ENCODE assay signal across 13 cellular contexts in genomic region chr11:43933608-43934358, GRCh38. TPM values are rescaled to one million over a fixed set of nuclear protein-coding genes. Genes with fewer than 3 reads are reported as not detected.
DNase-seq lines count a peak whose midpoint lies in the region; ATAC-seq and TF ChIP-seq lines count a peak whose summit lies in the region.
"Had no signal": no experiment of that assay in that cellular context is flagged by ENCODE, and none has a peak within 500 bp of the region (broad histone marks: within the 10 kb centered on the region; RNA-seq: fewer than 3 reads in every experiment).

No MANE protein-coding gene starts in this region.

- H3K36me3 ChIP-seq in ovary, result no peaks in the 10 kb centered on the region
- H3K36me3 ChIP-seq: heart left ventricle had no signal

- no peak for TF ChIP-seq EP300 in ovary (IDR thresholded peaks at IDR 0.05)

- H3K36me3 Mint-ChIP-seq in chondrocyte (ENCODE audit: low read depth), result no peaks in the 10 kb centered on the region
- H3K36me3 Mint-ChIP-seq in T-helper 2 cell treated with Interferon-gamma antibody and Interleukin-4, amounts not matched to agents 5 μg/mL and 100 μg/mL, for 36 hours (ENCODE audit: low read depth), result no peaks in the 10 kb centered on the region
- H3K36me3 Mint-ChIP-seq in naive thymus-derived CD8-positive, alpha-beta T cell, result peaks cover 0 to 3% (median 0%) of the 10 kb centered on the region in 3 donors

- TF ChIP-seq CTCF in chondrocyte (IDR thresholded peaks at IDR 0.05), result peak; percentile 23
- TF ChIP-seq CTCF in ovary (IDR thresholded peaks at IDR 0.05), result no peak

- peaks cover 33% of the 10 kb centered on the region for H3K4me1 ChIP-seq in ovary (ENCODE audit: insufficient read depth)

- H3K27me3 Mint-ChIP-seq in chondrocyte (ENCODE audit: low read depth), result no peaks in the 10 kb centered on the region
- H3K27me3 Mint-ChIP-seq in T-helper 2 cell treated with Interferon-gamma antibody and Interleukin-4, amounts not matched to agents 5 μg/mL and 100 μg/mL, for 36 hours (ENCODE audit: low read depth), result peaks cover 16% of the 10 kb centered on the region
- peaks cover 5 to 37% (median 14%) of the 10 kb centered on the region in 5 donors for H3K27me3 Mint-ChIP-seq in naive thymus-derived CD8-positive, alpha-beta T cell

- no peaks in the 10 kb centered on the region for H3K9me3 ChIP-seq in ovary
- H3K9me3 ChIP-seq: heart left ventricle had no signal

- peak overlapping the region in 1 of 2 donors; percentile 42 for H3K27ac ChIP-seq in ovary
- H3K27ac ChIP-seq: heart left ventricle had no signal

- DNase-seq in Daoy (ENCODE audit: low read depth) (peak; percentile 54), NCI-H1092 treated with DMSO at 0.1 percent for 48 hours (lab: John Stamatoyannopoulos, UW) (peak; percentile 27), chondrocyte (ENCODE audit: low spot score) (no peak), ovary (peak in 4 of 5 donors; percentile 49 to 71 (median 68)), NCI-H187 treated with DMSO at 0.1 percent for 48 hours (lab: John Stamatoyannopoulos, UW) (no peak)
- DNase-seq in T-helper 2 cell treated with Interferon-gamma antibody and Interleukin-4, amounts not matched to agents 5 μg/mL and 100 μg/mL, for 36 hours (ENCODE audit: low spot score), result no peak
- no peak for DNase-seq in naive thymus-derived CD8-positive, alpha-beta T cell
- DNase-seq: H9; heart left ventricle; midbrain; stimulated activated naive CD4-positive, alpha-beta T cell had no signal

- no peak overlapping the region for H3K27ac Mint-ChIP-seq in chondrocyte (ENCODE audit: unreplicated experiment)
- no peak overlapping the region for H3K27ac Mint-ChIP-seq in T-helper 2 cell treated with Interferon-gamma antibody and Interleukin-4, amounts not matched to agents 5 μg/mL and 100 μg/mL, for 36 hours
- H3K27ac Mint-ChIP-seq in naive thymus-derived CD8-positive, alpha-beta T cell, result no peak overlapping the region
- H3K27ac Mint-ChIP-seq: activated T-helper 1 cell treated with anti-CD3 and anti-CD28 coated beads, Interleukin-12 subunit alpha, Interleukin-12 subunit beta, Interleukin-2, Interleukin-4 antibody, amounts not matched to agents 30 ng/mL and 10 ng/mL and 1 ng/mL, durations not matched to agents 14 hours and 24 hours and 36 hours had no signal

- H3K27me3 ChIP-seq in ovary, result no peaks in the 10 kb centered on the region

- 11 to 18% (median 12%) methylated on average over 13 of the region's 13 CpGs for WGBS in ovary, 3 donors

- intact Hi-C loops in ovary (cut with DNase I), result no loop called here

- ATAC-seq in naive thymus-derived CD8-positive, alpha-beta T cell, result no peak

- H3K4me3 Mint-ChIP-seq in chondrocyte (ENCODE audit: unreplicated experiment), result no peak overlapping the region
- no peak overlapping the region for H3K4me3 Mint-ChIP-seq in T-helper 2 cell treated with Interferon-gamma antibody and Interleukin-4, amounts not matched to agents 5 μg/mL and 100 μg/mL, for 36 hours
- no peak overlapping the region for H3K4me3 Mint-ChIP-seq in naive thymus-derived CD8-positive, alpha-beta T cell
- H3K4me3 Mint-ChIP-seq: activated T-helper 1 cell treated with anti-CD3 and anti-CD28 coated beads, Interleukin-12 subunit alpha, Interleukin-12 subunit beta, Interleukin-2, Interleukin-4 antibody, amounts not matched to agents 30 ng/mL and 10 ng/mL and 1 ng/mL, durations not matched to agents 14 hours and 24 hours and 36 hours; H9 had no signal

- POLR2A ChIA-PET in naive thymus-derived CD8-positive, alpha-beta T cell (lab: Charles Lee), result no interaction called here

- H3K4me3 ChIP-seq in ovary, result no peak overlapping the region
- H3K4me3 ChIP-seq: heart left ventricle had no signal

- H3K4me1 Mint-ChIP-seq in chondrocyte (ENCODE audit: low read depth), result peaks cover 32% of the 10 kb centered on the region
- H3K4me1 Mint-ChIP-seq in T-helper 2 cell treated with Interferon-gamma antibody and Interleukin-4, amounts not matched to agents 5 μg/mL and 100 μg/mL, for 36 hours (ENCODE audit: low read depth), result no peaks in the 10 kb centered on the region
- peaks cover 9 to 15% (median 13%) of the 10 kb centered on the region in 4 donors for H3K4me1 Mint-ChIP-seq in naive thymus-derived CD8-positive, alpha-beta T cell

- H3K9me3 Mint-ChIP-seq in chondrocyte (ENCODE audit: low read depth), result no peaks in the 10 kb centered on the region
- H3K9me3 Mint-ChIP-seq in T-helper 2 cell treated with Interferon-gamma antibody and Interleukin-4, amounts not matched to agents 5 μg/mL and 100 μg/mL, for 36 hours, result no peaks in the 10 kb centered on the region
- no peaks in the 10 kb centered on the region for H3K9me3 Mint-ChIP-seq in naive thymus-derived CD8-positive, alpha-beta T cell
- H3K9me3 Mint-ChIP-seq: activated T-helper 1 cell treated with anti-CD3 and anti-CD28 coated beads, Interleukin-12 subunit alpha, Interleukin-12 subunit beta, Interleukin-2, Interleukin-4 antibody, amounts not matched to agents 30 ng/mL and 10 ng/mL and 1 ng/mL, durations not matched to agents 14 hours and 24 hours and 36 hours; H9 had no signal

- TF ChIP-seq POLR2A in ovary (IDR thresholded peaks at IDR 0.05), result no peak

RNA-seq across cellular contexts. Expression of gene C11orf96, which starts 8.7 kb away (rescaled TPM):
- 0.80 and 1.1 TPM in 2 replicates for total RNA-seq in Daoy (2014; rRNA removed; shearing (Covaris generic))
- 1.9 to 33.4 TPM (median 31.9 TPM) in 3 replicates for total RNA-seq in chondrocyte
- total RNA-seq in ovary, result 1,000 to 10,000 TPM in 2 of 7 donors, 100 to 1,000 TPM in 5; 213 to 1,276 (median 506) TPM
- polyA plus RNA-seq in ovary, result 100 to 1,000 TPM in 1 of 2 donors, 10 to 100 TPM in 1; 35.9 to 218 TPM
- not detected for total RNA-seq in naive thymus-derived CD8-positive, alpha-beta T cell
- polyA plus RNA-seq in naive thymus-derived CD8-positive, alpha-beta T cell, result not detected
- total RNA-seq: OCI-LY7 had no signal

RNA-seq across cellular contexts. Expression of gene ALKBH3, which starts 53.2 kb away (rescaled TPM):
- total RNA-seq in Daoy (2014; rRNA removed; shearing (Covaris generic)), result 26.7 and 48.0 TPM in 2 replicates
- total RNA-seq in chondrocyte, result 20.1 to 26.5 TPM (median 25.5 TPM) in 3 replicates
- 10 to 100 TPM; 25.4 to 53.5 (median 32.2) TPM for total RNA-seq in ovary
- 10 to 100 TPM; 30.4 to 36.6 TPM for polyA plus RNA-seq in ovary
- total RNA-seq in naive thymus-derived CD8-positive, alpha-beta T cell, result 10 to 100 TPM; 44.9 to 55.0 TPM
- 10 to 100 TPM; 37.6 to 45.2 (median 40.4) TPM for polyA plus RNA-seq in naive thymus-derived CD8-positive, alpha-beta T cell
- total RNA-seq: OCI-LY7 had no signal

Comparison
In these comparisons a context has a peak if more than half of its experiments do, and no peak if none do; other contexts are left out.
1. DNase-seq: peak in Daoy (single experiment), NCI-H1092 treated with DMSO at 0.1 percent for 48 hours (single experiment) and ovary (4 of 5); none in chondrocyte (single experiment), T-helper 2 cell treated with Interferon-gamma antibody and Interleukin-4, amounts not matched to agents 5 μg/mL and 100 μg/mL, for 36 hours (single experiment), NCI-H187 treated with DMSO at 0.1 percent for 48 hours (single experiment) and naive thymus-derived CD8-positive, alpha-beta T cell (0 of 10).